ENCODE assay signal across 17 cellular contexts in genomic region chr12:109113661-109114321, GRCh38. TPM values are rescaled to one million over a fixed set of nuclear protein-coding genes. Genes with fewer than 3 reads are reported as not detected.
DNase-seq lines count a peak whose midpoint lies in the region; ATAC-seq, FAIRE-seq and TF ChIP-seq lines count a peak whose summit lies in the region.
"Had no signal": no experiment of that assay in that cellular context is flagged by ENCODE, and none has a peak within 500 bp of the region (broad histone marks: within the 10 kb centered on the region; RNA-seq: fewer than 3 reads in every experiment).

No MANE protein-coding gene starts in this region.

- H3K27me3 ChIP-seq in esophagus (ENCODE audit: control insufficient read depth in 1 of 2, insufficient read depth in 2 of 2, low read length in 2 of 2): no peaks in the 10 kb centered on the region
- H3K27me3 ChIP-seq in transverse colon: no peaks in the 10 kb centered on the region
- H3K27me3 ChIP-seq: neutrophil had no signal

- H3K27ac ChIP-seq in esophagus (ENCODE audit: low read depth in 2 of 2, low read length in 1 of 2) (peak overlapping the region; percentile 37 to 45), transverse colon (peak overlapping the region; percentile 93 to 98 (median 95))
- H3K27ac ChIP-seq: epithelial cell of prostate, neutrophil, thoracic aorta had no signal

- peak overlapping the region; percentile 57 to 78 (median 77) for H3K27ac Mint-ChIP-seq in nephron
- H3K27ac Mint-ChIP-seq: activated naive CD4-positive, alpha-beta T cell treated with anti-CD3 and anti-CD28 coated beads, Interleukin-2, amount 50 U/mL, for 72 hours had no signal

- H3K4me1 ChIP-seq in esophagus (ENCODE audit: control insufficient read depth in 2 of 2, insufficient read depth in 2 of 2, low read length in 1 of 2) (peaks cover 0 to 5% of the 10 kb centered on the region in 2 donors), transverse colon (peaks cover 25 to 67% (median 58%) of the 10 kb centered on the region in 4 donors)

- ATAC-seq in GM18519 (IDR thresholded peaks at IDR 0.05; ENCODE audit: low FRiP score, unreplicated experiment): no peak
- ATAC-seq: activated naive CD4-positive, alpha-beta T cell treated with anti-CD3 and anti-CD28 coated beads, Interleukin-2, amount 50 U/mL, for 72 hours had no signal

- WGBS in esophagus, 2 donors: 64 to 74% methylated on average over 5 of the region's 5 CpGs
- WGBS in transverse colon (ENCODE audit: low coverage in 1 of 2), 2 donors: 74 to 88% methylated on average over 5 of the region's 5 CpGs

- H3K9me3 ChIP-seq in esophagus (ENCODE audit: control insufficient read depth in 2 of 2, insufficient read depth in 1 of 2, low read depth in 1 of 2, low read length in 1 of 2) (no peaks in the 10 kb centered on the region), transverse colon (no peaks in the 10 kb centered on the region)
- H3K9me3 ChIP-seq: neutrophil, thoracic aorta had no signal

- no peaks in the 10 kb centered on the region for H3K27me3 Mint-ChIP-seq in nephron (ENCODE audit: low read depth)

- H3K9me3 Mint-ChIP-seq in nephron: no peaks in the 10 kb centered on the region
- H3K9me3 Mint-ChIP-seq: activated naive CD4-positive, alpha-beta T cell treated with anti-CD3 and anti-CD28 coated beads, Interleukin-2, amount 50 U/mL, for 72 hours had no signal

- H3K36me3 Mint-ChIP-seq in nephron (ENCODE audit: low read depth): peaks cover 18% of the 10 kb centered on the region

- H3K4me1 Mint-ChIP-seq in nephron: peaks cover 58% of the 10 kb centered on the region

- no peak overlapping the region for H3K4me3 ChIP-seq in esophagus (ENCODE audit: low read depth in 1 of 2, low read length in 2 of 2)
- H3K4me3 ChIP-seq in transverse colon: no peak overlapping the region
- H3K4me3 ChIP-seq: thoracic aorta had no signal

- no peak for TF ChIP-seq POLR2A in transverse colon (IDR thresholded peaks at IDR 0.05)

- no peak for TF ChIP-seq EP300 in transverse colon (IDR thresholded peaks at IDR 0.05; ENCODE audit: low read depth)

- peak; percentile 17 for DNase-seq in activated effector memory CD4-positive, alpha-beta T cell treated with anti-CD3 and anti-CD28 coated beads, Interleukin-2, amount 50 U/mL, for 16 hours
- no peak for DNase-seq in activated effector memory CD4-positive, alpha-beta T cell treated with Interleukin-2 at 50 U/mL for 16 hours
- DNase-seq in transverse colon: no peak
- DNase-seq in GM19239 (ENCODE audit: insufficient read length, low spot score): no peak
- no peak for DNase-seq in H4 (ENCODE audit: low spot score)
- DNase-seq: hypothalamus; mammary epithelial cell; NCI-H146; NCI-H524; stimulated activated CD4-positive, alpha-beta T cell treated with anti-CD3 and anti-CD28 coated beads, Interleukin-12 subunit alpha, Interleukin-12 subunit beta, amount 100 ng/mL, for 4 hours had no signal

- TF ChIP-seq CTCF in nephron (IDR thresholded peaks at IDR 0.05; ENCODE audit: unreplicated experiment in 3 of 3) (no peak), transverse colon (IDR thresholded peaks at IDR 0.05) (no peak)

- H3K4me3 Mint-ChIP-seq in nephron: peak overlapping the region in 2 of 3 experiments; percentile 15 to 30

- intact Hi-C loops in transverse colon (cut with DNase I; ENCODE audit: low total_unique reads): no loop called here

- no peaks in the 10 kb centered on the region for H3K36me3 ChIP-seq in esophagus (ENCODE audit: control insufficient read depth in 2 of 2, insufficient read depth in 2 of 2, low read length in 1 of 2)
- H3K36me3 ChIP-seq in transverse colon: no peaks in the 10 kb centered on the region
- H3K36me3 ChIP-seq: neutrophil, thoracic aorta had no signal

- in situ Hi-C loops in transverse colon (cut with MboI; ENCODE audit: low pct_ligation_motif_present in 1 of 4, low pct_unique_long_range_greater_than_20kb in 1 of 4, low sequenced_read_pairs in 3 of 4): loop anchor here in 1 of 4 donors (25.0 kb wide), 1 partner anchor 274 kb away; no protein-coding TSS in a partner anchor

- FAIRE-seq in GM19239 (lab: Jason Lieb, UNC): no peak

RNA-seq across cellular contexts. Expression of gene ACACB, which starts 2.6 kb away (rescaled TPM):
- polyA plus RNA-seq in esophagus: 10 to 100 TPM in 1 of 2 donors, 1 to 10 TPM in 1; 8.6 to 18.2 TPM
- 100 to 1,000 TPM in 2 of 4 donors, 10 to 100 TPM in 2; 69.5 to 132 (median 93.6) TPM for total RNA-seq in transverse colon
- total RNA-seq in H4 (2014; rRNA removed; shearing (Covaris generic)): 1.6 and 2.2 TPM in 2 replicates

RNA-seq across cellular contexts. Expression of gene UNG, which starts 16.4 kb away (rescaled TPM):
- 10 to 100 TPM; 22.9 to 27.5 TPM for polyA plus RNA-seq in esophagus
- total RNA-seq in transverse colon: 10 to 100 TPM in 3 of 4 donors, 1 to 10 TPM in 1; 6.7 to 29.4 (median 20.9) TPM
- total RNA-seq in H4 (2014; rRNA removed; shearing (Covaris generic)): 57.7 and 58.0 TPM in 2 replicates

RNA-seq across cellular contexts. Expression of gene ALKBH2, which starts 20.5 kb away (rescaled TPM):
- polyA plus RNA-seq in esophagus: 10 to 100 TPM; 20.1 to 28.5 TPM
- total RNA-seq in transverse colon: 10 to 100 TPM in 1 of 4 donors, 1 to 10 TPM in 2, not detected in 1; 3.4 to 11.1 (median 7.1) TPM
- 18.1 and 19.5 TPM in 2 replicates for total RNA-seq in H4 (2014; rRNA removed; shearing (Covaris generic))

Comparison
In these comparisons a context has a peak if more than half of its experiments do, and no peak if none do; other contexts are left out.
1. RNA of gene ACACB, which starts 2.6 kb away (total RNA-seq): 69.5 to 132 TPM in transverse colon; 1.6 to 2.2 TPM in H4; every median in the first group is over 10 times any median in the second.